Comparison of ENCODE assay signal across 1 cellular context in the genomic region with DNA sequence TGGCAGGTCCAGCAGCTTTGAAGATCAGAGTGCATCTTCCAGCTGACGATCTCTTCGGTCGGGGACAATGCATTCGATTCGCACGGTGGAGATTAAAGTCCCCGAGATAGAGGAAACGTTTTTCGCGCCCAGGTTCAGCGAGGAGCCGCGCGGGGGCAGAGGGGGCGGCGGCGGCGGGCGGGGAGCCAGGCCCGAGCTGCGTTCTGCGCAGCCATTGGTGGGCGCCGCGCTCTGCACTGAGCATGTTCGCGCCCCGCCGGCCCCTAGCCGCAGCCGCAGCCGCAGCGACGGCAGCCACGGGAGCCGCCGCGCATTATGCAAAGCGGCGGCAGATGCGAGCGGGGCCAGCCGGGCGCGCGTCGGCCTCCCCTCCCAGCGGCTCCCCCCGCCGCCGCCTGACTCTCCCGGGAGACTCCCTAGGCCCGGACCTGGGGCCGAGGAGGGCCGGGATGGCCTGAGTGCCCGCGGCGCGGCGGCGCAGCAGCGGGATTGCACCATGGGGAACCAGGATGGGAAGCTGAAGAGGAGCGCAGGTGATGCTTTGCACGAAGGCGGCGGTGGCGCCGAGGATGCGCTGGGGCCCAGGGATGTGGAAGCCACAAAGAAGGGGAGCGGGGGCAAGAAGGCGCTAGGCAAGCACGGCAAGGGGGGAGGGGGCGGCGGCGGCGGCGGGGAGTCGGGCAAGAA.
TF ChIP-seq lines count a peak whose summit lies in the region.

TSS of gene FMN2 (plus strand) at position 270 of the 687 bp plus-strand sequence. CDS start at position 497, 227 bp downstream.

TF ChIP-seq in H1, 55 proteins besides CTCF, POLR2A, EP300 and RAD21 (continued from another document):
- TF ChIP-seq, protein P1, sequence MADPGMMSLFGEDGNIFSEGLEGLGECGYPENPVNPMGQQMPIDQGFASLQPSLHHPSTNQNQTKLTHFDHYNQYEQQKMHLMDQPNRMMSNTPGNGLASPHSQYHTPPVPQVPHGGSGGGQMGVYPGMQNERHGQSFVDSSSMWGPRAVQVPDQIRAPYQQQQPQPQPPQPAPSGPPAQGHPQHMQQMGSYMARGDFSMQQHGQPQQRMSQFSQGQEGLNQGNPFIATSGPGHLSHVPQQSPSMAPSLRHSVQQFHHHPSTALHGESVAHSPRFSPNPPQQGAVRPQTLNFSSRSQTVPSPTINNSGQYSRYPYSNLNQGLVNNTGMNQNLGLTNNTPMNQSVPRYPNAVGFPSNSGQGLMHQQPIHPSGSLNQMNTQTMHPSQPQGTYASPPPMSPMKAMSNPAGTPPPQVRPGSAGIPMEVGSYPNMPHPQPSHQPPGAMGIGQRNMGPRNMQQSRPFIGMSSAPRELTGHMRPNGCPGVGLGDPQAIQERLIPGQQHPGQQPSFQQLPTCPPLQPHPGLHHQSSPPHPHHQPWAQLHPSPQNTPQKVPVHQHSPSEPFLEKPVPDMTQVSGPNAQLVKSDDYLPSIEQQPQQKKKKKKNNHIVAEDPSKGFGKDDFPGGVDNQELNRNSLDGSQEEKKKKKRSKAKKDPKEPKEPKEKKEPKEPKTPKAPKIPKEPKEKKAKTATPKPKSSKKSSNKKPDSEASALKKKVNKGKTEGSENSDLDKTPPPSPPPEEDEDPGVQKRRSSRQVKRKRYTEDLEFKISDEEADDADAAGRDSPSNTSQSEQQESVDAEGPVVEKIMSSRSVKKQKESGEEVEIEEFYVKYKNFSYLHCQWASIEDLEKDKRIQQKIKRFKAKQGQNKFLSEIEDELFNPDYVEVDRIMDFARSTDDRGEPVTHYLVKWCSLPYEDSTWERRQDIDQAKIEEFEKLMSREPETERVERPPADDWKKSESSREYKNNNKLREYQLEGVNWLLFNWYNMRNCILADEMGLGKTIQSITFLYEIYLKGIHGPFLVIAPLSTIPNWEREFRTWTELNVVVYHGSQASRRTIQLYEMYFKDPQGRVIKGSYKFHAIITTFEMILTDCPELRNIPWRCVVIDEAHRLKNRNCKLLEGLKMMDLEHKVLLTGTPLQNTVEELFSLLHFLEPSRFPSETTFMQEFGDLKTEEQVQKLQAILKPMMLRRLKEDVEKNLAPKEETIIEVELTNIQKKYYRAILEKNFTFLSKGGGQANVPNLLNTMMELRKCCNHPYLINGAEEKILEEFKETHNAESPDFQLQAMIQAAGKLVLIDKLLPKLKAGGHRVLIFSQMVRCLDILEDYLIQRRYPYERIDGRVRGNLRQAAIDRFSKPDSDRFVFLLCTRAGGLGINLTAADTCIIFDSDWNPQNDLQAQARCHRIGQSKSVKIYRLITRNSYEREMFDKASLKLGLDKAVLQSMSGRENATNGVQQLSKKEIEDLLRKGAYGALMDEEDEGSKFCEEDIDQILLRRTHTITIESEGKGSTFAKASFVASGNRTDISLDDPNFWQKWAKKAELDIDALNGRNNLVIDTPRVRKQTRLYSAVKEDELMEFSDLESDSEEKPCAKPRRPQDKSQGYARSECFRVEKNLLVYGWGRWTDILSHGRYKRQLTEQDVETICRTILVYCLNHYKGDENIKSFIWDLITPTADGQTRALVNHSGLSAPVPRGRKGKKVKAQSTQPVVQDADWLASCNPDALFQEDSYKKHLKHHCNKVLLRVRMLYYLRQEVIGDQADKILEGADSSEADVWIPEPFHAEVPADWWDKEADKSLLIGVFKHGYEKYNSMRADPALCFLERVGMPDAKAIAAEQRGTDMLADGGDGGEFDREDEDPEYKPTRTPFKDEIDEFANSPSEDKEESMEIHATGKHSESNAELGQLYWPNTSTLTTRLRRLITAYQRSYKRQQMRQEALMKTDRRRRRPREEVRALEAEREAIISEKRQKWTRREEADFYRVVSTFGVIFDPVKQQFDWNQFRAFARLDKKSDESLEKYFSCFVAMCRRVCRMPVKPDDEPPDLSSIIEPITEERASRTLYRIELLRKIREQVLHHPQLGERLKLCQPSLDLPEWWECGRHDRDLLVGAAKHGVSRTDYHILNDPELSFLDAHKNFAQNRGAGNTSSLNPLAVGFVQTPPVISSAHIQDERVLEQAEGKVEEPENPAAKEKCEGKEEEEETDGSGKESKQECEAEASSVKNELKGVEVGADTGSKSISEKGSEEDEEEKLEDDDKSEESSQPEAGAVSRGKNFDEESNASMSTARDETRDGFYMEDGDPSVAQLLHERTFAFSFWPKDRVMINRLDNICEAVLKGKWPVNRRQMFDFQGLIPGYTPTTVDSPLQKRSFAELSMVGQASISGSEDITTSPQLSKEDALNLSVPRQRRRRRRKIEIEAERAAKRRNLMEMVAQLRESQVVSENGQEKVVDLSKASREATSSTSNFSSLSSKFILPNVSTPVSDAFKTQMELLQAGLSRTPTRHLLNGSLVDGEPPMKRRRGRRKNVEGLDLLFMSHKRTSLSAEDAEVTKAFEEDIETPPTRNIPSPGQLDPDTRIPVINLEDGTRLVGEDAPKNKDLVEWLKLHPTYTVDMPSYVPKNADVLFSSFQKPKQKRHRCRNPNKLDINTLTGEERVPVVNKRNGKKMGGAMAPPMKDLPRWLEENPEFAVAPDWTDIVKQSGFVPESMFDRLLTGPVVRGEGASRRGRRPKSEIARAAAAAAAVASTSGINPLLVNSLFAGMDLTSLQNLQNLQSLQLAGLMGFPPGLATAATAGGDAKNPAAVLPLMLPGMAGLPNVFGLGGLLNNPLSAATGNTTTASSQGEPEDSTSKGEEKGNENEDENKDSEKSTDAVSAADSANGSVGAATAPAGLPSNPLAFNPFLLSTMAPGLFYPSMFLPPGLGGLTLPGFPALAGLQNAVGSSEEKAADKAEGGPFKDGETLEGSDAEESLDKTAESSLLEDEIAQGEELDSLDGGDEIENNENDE (IDR thresholded peaks at IDR 0.05; ENCODE audit: insufficient replicate concordance, low read length), result no peak
- TF ChIP-seq ZNF274 (IDR thresholded peaks at IDR 0.05; ENCODE audit: borderline replicate concordance, extremely low read depth, low read length), result no peak
